9 cellular contexts compared by ENCODE assay signal in the genomic region with DNA sequence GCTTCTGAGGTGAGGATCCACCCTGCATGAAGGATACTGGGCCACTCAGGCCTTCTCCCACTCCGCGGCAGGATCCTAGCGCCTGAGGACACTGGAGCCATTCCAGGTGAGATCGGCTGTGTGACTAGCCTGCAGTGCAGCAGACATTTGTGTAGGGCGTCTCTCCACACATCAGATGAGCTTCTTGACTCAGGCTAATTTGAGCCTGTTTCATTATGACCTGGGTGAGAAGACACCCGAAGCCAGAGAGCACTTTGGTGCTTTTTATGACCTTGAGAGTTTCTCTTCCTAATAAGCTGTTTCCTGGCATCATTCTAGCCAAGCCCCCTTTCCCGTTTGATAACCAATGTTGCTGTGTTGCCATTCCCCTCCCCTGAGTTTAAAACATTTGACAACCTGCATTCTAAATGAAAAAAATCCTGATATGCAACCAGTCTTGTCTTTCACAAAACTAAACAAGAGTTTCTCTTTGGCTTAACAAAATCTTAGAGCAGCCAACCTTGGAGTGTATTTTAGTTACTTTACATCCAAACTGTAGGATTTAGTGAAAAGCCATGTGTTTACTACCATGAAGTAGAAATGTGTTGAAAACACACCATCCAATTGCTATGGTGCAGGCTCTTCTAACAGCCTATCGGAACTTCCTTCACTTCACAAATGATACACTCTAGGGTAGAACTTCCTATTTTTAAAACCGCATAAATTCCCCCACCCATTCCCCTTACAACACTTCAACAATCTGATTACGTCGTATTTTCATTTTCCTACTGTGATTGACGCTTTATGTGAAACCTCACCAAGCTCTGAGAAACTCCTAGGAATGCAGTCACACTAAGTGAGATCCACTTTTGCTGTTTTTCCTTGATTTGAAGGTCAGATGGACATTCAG.
DNase-seq lines count a peak whose midpoint lies in the region; ATAC-seq and TF ChIP-seq lines count a peak whose summit lies in the region.
"Had no signal": no experiment of that assay in that cellular context is flagged by ENCODE, and none has a peak within 500 bp of the region (broad histone marks: within the 10 kb centered on the region; RNA-seq: fewer than 3 reads in every experiment).

No MANE protein-coding gene starts in this region.

- ATAC-seq in GM18517 (IDR thresholded peaks at IDR 0.05; ENCODE audit: unreplicated experiment) (peak; percentile 89), GM21619 (IDR thresholded peaks at IDR 0.05; ENCODE audit: unreplicated experiment) (peak; percentile 89), foreskin keratinocyte (no peak)

- TF ChIP-seq CTCF in foreskin keratinocyte (conservative IDR thresholded peaks at IDR 0.05) = no peak

- DNase-seq in KG1 (lab: John Stamatoyannopoulos, UW) (peak; percentile 12), immature natural killer cell (peak in 1 of 3 donors; percentile 1), GM03348 (ENCODE audit: low spot score) (no peak), NCI-H748 treated with DMSO at 0.1 percent for 48 hours (lab: John Stamatoyannopoulos, UW) (no peak), HCEC 1CT (no peak), foreskin keratinocyte (no peak)
- DNase-seq: kidney had no signal

- H3K4me1 Mint-ChIP-seq in immature natural killer cell = peaks cover 13 to 14% of the 10 kb centered on the region in 2 donors

- no peak overlapping the region for H3K27ac ChIP-seq in foreskin keratinocyte

- H3K4me3 Mint-ChIP-seq in immature natural killer cell = peak overlapping the region in 4 of 5 donors; percentile 12 to 23 (median 16)

- H3K9me3 Mint-ChIP-seq in immature natural killer cell = no peaks in the 10 kb centered on the region

- peak overlapping the region in 4 of 6 donors; percentile 1 to 38 (median 2) for H3K27ac Mint-ChIP-seq in immature natural killer cell

- H3K36me3 Mint-ChIP-seq in immature natural killer cell = no peaks in the 10 kb centered on the region

- no peaks in the 10 kb centered on the region for H3K4me1 ChIP-seq in foreskin keratinocyte

- peaks cover 0 to 6% (median 3%) of the 10 kb centered on the region in 3 donors for H3K27me3 Mint-ChIP-seq in immature natural killer cell (ENCODE audit: low read depth in 3 of 3)

- no peaks in the 10 kb centered on the region for H3K27me3 ChIP-seq in foreskin keratinocyte
